22 cellular contexts compared by ENCODE assay signal in genomic region chr6:167533851-167534250, GRCh38.
"Had no signal": no experiment of that assay in that cellular context is flagged by ENCODE, and none has a peak within 500 bp of the region (broad histone marks: within the 10 kb centered on the region; RNA-seq: fewer than 3 reads in every experiment).

No MANE protein-coding gene starts in this region.

- H3K36me3 ChIP-seq: heart left ventricle, left ventricle myocardium inferior, neural progenitor cell, ovary, tibial artery, upper lobe of left lung, vagina had no signal

- H3K27me3 ChIP-seq: neural progenitor cell, ovary, upper lobe of left lung, vagina had no signal

- FAIRE-seq: keratinocyte had no signal

- H3K9me3 ChIP-seq: heart left ventricle, left ventricle myocardium inferior, ovary, tibial artery, upper lobe of left lung, vagina had no signal

- H3K4me3 ChIP-seq: coronary artery, heart left ventricle, left ventricle myocardium inferior, lung, neural progenitor cell, ovary, tibial artery, upper lobe of left lung, vagina had no signal

- DNase-seq: effector CD4-positive, alpha-beta T cell; foreskin melanocyte; heart left ventricle; immature natural killer cell; left ventricle myocardium inferior; mesenchymal stem cell; midbrain; nucleus accumbens; ovary; right cardiac atrium; stimulated activated CD4-positive, alpha-beta T cell treated with anti-CD3 and anti-CD28 coated beads, Interleukin-4, amount 100 ng/mL, for 1 hour; stimulated activated CD8-positive, alpha-beta memory T cell treated with anti-CD3 and anti-CD28 coated beads, Interleukin-4, amount 100 ng/mL, for 48 hours; stimulated activated naive CD8-positive, alpha-beta T cell treated with anti-CD3 and anti-CD28 coated beads, Interleukin-15, Interleukin-2, amounts not matched to agents 100 U/mL and 50 U/mL, for 24 hours; tibial artery; upper lobe of left lung had no signal

- H3K4me1 ChIP-seq: tibial artery, upper lobe of left lung, vagina had no signal

- ATAC-seq: heart left ventricle; natural killer cell treated with Interleukin-12 subunit alpha and Interleukin-12 subunit beta and Interleukin-15 and Interleukin-18, amount 100 ng/mL, for 72 hours; right cardiac atrium; stimulated activated effector memory CD8-positive, alpha-beta T cell treated with anti-CD3 and anti-CD28 coated beads, Interleukin-12 subunit alpha, Interleukin-12 subunit beta, amount 100 ng/mL, for 72 hours; stimulated activated naive CD8-positive, alpha-beta T cell treated with anti-CD3 and anti-CD28 coated beads, Interleukin-15, Interleukin-2, amounts not matched to agents 100 U/mL and 50 U/mL, for 24 hours had no signal

- H3K9ac ChIP-seq: neural progenitor cell had no signal

- H3K27ac ChIP-seq: coronary artery, heart left ventricle, left ventricle myocardium inferior, neural progenitor cell, ovary, tibial artery, upper lobe of left lung, vagina had no signal

- H3K4me2 ChIP-seq: neural progenitor cell had no signal
